ENCODE assay signal across 16 cellular contexts in the genomic region with DNA sequence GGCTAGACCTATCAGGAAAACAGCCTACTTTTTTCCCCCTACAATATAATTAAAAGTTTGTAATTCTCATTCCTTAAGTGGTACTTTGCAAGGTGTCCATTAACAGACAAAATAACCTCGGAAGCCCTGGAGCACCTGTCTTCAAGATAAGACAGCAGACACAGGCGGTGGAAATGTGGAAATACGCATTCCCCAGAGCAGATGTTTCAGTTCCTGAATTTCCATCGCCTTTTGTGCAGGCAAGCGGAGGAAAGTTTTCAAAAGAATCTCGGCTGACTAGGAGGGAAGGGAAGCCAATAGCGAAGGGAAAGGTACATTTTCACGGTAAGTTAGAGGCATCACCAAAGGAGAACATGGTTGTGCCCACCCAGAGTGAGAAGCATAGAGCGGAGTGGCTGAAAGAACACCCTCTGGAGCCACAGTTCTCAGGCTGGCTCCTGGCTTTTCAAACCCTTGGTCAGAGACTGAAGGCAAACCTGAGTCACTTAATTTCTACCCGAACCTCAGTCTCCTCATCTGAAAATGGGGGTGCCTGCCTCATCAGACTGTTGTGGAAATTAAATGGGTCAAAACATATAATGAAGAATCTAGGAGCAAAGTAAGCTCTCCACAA. TPM values are rescaled to one million over a fixed set of nuclear protein-coding genes. Genes with fewer than 3 reads are reported as not detected.
DNase-seq lines count a peak whose midpoint lies in the region; ATAC-seq, FAIRE-seq and TF ChIP-seq lines count a peak whose summit lies in the region.
"Had no signal": no experiment of that assay in that cellular context is flagged by ENCODE, and none has a peak within 500 bp of the region (broad histone marks: within the 10 kb centered on the region; RNA-seq: fewer than 3 reads in every experiment).

No MANE protein-coding gene starts in this region.

- no peaks in the 10 kb centered on the region for H4K20me1 ChIP-seq in GM12878 (ENCODE audit: control insufficient read depth, insufficient read depth)

- peaks cover 15% of the 10 kb centered on the region for H3K4me1 ChIP-seq in GM12878 (ENCODE audit: control insufficient read depth, insufficient read depth, low read length)

- intact Hi-C loops in GM12878 (cut with micrococcal nuclease; ENCODE audit: unreplicated experiment) (no loop called here), sciatic nerve (cut with DNase I) (no loop called here)

- H3K27me3 ChIP-seq in GM12878 (replicated peaks in 1 of 2; ENCODE audit: control insufficient read depth in 2 of 2, insufficient read depth in 2 of 2, low read length in 1 of 2) = no peaks in the 10 kb centered on the region

- DNase-seq in T-helper 2 cell treated with Interferon-gamma antibody and Interleukin-4, amounts not matched to agents 5 μg/mL and 100 μg/mL, for 36 hours (ENCODE audit: low spot score) = no peak
- DNase-seq in T-helper 2 cell (no peak), MV-4-11 (lab: John Stamatoyannopoulos, UW) (peak; percentile 62), GM12878 (ENCODE audit: low read depth, low spot score) (no peak), sciatic nerve (ENCODE audit: low spot score) (no peak), OCI-M1 (lab: John Stamatoyannopoulos, UW) (no peak), iPS-NIHi7 (ENCODE audit: extremely low spot score) (no peak)
- DNase-seq: activated B cell treated with CpG ODN at 0.5 μM for 24 hours, foreskin melanocyte, NCI-H524 had no signal

- no peak for TF ChIP-seq POLR2A in GM12878 (IDR thresholded peaks at IDR 0.05; ENCODE audit: low read depth, low read length)

- no peaks in the 10 kb centered on the region for H3K9me3 ChIP-seq in GM12878 (replicated peaks; ENCODE audit: control insufficient read depth, insufficient read depth, low read length)

- H2AFZ ChIP-seq in GM12878 (ENCODE audit: control insufficient read depth, low read depth, low read length) = peak overlapping the region; percentile 33

- H3K4me2 ChIP-seq in GM12878 (ENCODE audit: control insufficient read depth, insufficient read depth) = 0 out of 2 replicates have a peak overlapping the region, but pooled peaks have one; percentile 13

- no peak for TF ChIP-seq CTCF in GM12878 (IDR thresholded peaks at IDR 0.05 in 2 of 3, conservative IDR thresholded peaks at IDR 0.05 in 1 of 3; ENCODE audit: control insufficient read depth in 2 of 3, extremely low read depth in 1 of 3, insufficient read depth in 1 of 3, low read depth in 3 of 3, low read length in 3 of 3)

- in situ Hi-C loops in GM12878 (cut with MboI) = no loop called here

- H3K9ac ChIP-seq in GM12878 (ENCODE audit: control insufficient read depth, insufficient read depth, low read length) = no peak overlapping the region

- H3K79me2 ChIP-seq in GM12878 (ENCODE audit: control insufficient read depth, insufficient read depth, low read length) = no peaks in the 10 kb centered on the region

- CTCF ChIA-PET in GM12878 (lab: Yijun Ruan, JAX) = no interaction called here

- no peaks in the 10 kb centered on the region for H3K9me3 Mint-ChIP-seq in T-helper 2 cell treated with Interferon-gamma antibody and Interleukin-4, amounts not matched to agents 5 μg/mL and 100 μg/mL, for 36 hours
- H3K9me3 Mint-ChIP-seq: activated B cell treated with CpG ODN at 0.5 μM for 24 hours had no signal

- no peak for TF ChIP-seq EP300 in GM12878 (IDR thresholded peaks at IDR 0.05; ENCODE audit: borderline replicate concordance in 1 of 2, control insufficient read depth in 1 of 2, low read depth in 2 of 2, low read length in 2 of 2)

- peaks cover 12% of the 10 kb centered on the region for H3K36me3 Mint-ChIP-seq in T-helper 2 cell treated with Interferon-gamma antibody and Interleukin-4, amounts not matched to agents 5 μg/mL and 100 μg/mL, for 36 hours (ENCODE audit: low read depth)

- FAIRE-seq in GM12878 (lab: Jason Lieb, UNC) = no peak
- FAIRE-seq: GM18507, small intestine had no signal

- no peak for TF ChIP-seq RAD21 in GM12878 (IDR thresholded peaks at IDR 0.05; ENCODE audit: insufficient read depth, low read depth, low read length)

- RAD21 ChIA-PET in GM12878 (lab: Charles Lee; ENCODE audit: unreplicated experiment) = no interaction called here

- no TSS peak for BruUV-seq in GM12878 (replicated peaks; lab: Mats Ljungman, UMichigan)

- H3K4me3 ChIP-seq in GM12878 = no peak overlapping the region

- SMC1A ChIA-PET in GM12878 (lab: Charles Lee; ENCODE audit: uncharacterized antibody, unreplicated experiment) = interaction anchor here (1.0 kb wide), 1 partner anchor 40 kb away, joined by 4 read pairs; no protein-coding TSS in a partner anchor

- WGBS in GM12878 (ENCODE audit: insufficient coverage, insufficient replicate concordance, low lambda C conversion rate, missing lambda C conversion rate) = 74% methylated on average over 10 of the region's 10 CpGs

- POLR2A ChIA-PET in GM12878 (lab: Charles Lee) = interaction anchor here (0.6 kb wide), 1 partner anchor 322 kb away, joined by 3 read pairs; no protein-coding TSS in a partner anchor

- H3K4me1 Mint-ChIP-seq in T-helper 2 cell treated with Interferon-gamma antibody and Interleukin-4, amounts not matched to agents 5 μg/mL and 100 μg/mL, for 36 hours (ENCODE audit: low read depth) = peaks cover 24% of the 10 kb centered on the region

- ATAC-seq in GM12878 = no peak; the same call in 2 of the 3 replicates
- ATAC-seq in sciatic nerve = peak; percentile 35
- ATAC-seq in GM21786 (IDR thresholded peaks at IDR 0.05; ENCODE audit: unreplicated experiment) = no peak

- no peaks in the 10 kb centered on the region for H3K27me3 Mint-ChIP-seq in T-helper 2 cell treated with Interferon-gamma antibody and Interleukin-4, amounts not matched to agents 5 μg/mL and 100 μg/mL, for 36 hours (ENCODE audit: low read depth)
- H3K27me3 Mint-ChIP-seq: activated B cell treated with CpG ODN at 0.5 μM for 24 hours had no signal

- H3K27ac ChIP-seq in GM12878 (ENCODE audit: control insufficient read depth, insufficient read depth) = no peak overlapping the region

- peak overlapping the region; percentile 67 for H3K4me3 Mint-ChIP-seq in T-helper 2 cell treated with Interferon-gamma antibody and Interleukin-4, amounts not matched to agents 5 μg/mL and 100 μg/mL, for 36 hours
- H3K4me3 Mint-ChIP-seq: activated B cell treated with CpG ODN at 0.5 μM for 24 hours had no signal

- no peaks in the 10 kb centered on the region for H3K36me3 ChIP-seq in GM12878 (ENCODE audit: control insufficient read depth in 2 of 2, insufficient read depth in 2 of 2, low read length in 1 of 2)

- H3K27ac Mint-ChIP-seq in T-helper 2 cell treated with Interferon-gamma antibody and Interleukin-4, amounts not matched to agents 5 μg/mL and 100 μg/mL, for 36 hours = peak overlapping the region; percentile 64
- H3K27ac Mint-ChIP-seq: activated B cell treated with CpG ODN at 0.5 μM for 24 hours had no signal

RNA-seq across cellular contexts. Expression of a gene that starts 13.6 kb away (rescaled TPM):
- total RNA-seq in GM12878 (2013; cell fraction: nucleolus; rRNA removed) = not detected in 2 replicates
- total RNA-seq in GM12878 (2014; rRNA removed) (not detected in 2 replicates), GM12878 (2014; rRNA removed; fragmentation: Illumina TruSeq; extraction: Trizol) (not detected in 2 replicates), GM12878 (2021) (8.0 and 11.9 TPM in 2 replicates), sciatic nerve (4.1 TPM)
- polyA plus RNA-seq in GM12878 (2011; ENCODE audit: low read depth) = not detected
- polyA plus RNA-seq in GM12878 (2011; rRNA removed) (not detected in 2 replicates), GM12878 (2014; fragmentation: Illumina TruSeq; extraction: Trizol) (not detected in 2 replicates), GM12878 (2014; fragmentation: Nextera tagmentation; extraction: Ambion mirVana) (not detected), GM12878 (2014; rRNA removed) (not detected in 2 replicates), GM12878 (2016; fragmentation: Nextera tagmentation; extraction: Ambion mirVana) (not detected)
- polyA plus RNA-seq in GM12878 (2011; cell fraction: cytosol; rRNA removed) = not detected in 2 replicates
- polyA plus RNA-seq in GM12878 (2011; cell fraction: nucleus; rRNA removed) = not detected in 2 replicates
- not detected in 2 replicates for polyA plus RNA-seq in GM12878 (2012)
- polyA minus RNA-seq in GM12878 (2011; rRNA and poly(A)+ RNA removed) = not detected in 2 replicates
- polyA minus RNA-seq in GM12878 (2011; cell fraction: cytosol; rRNA and poly(A)+ RNA removed) = not detected in 2 replicates
- polyA minus RNA-seq in GM12878 (2011; cell fraction: nucleus; rRNA and poly(A)+ RNA removed) = not detected in 2 replicates
- total RNA-seq: activated B cell treated with CpG ODN at 0.5 μM for 24 hours, kidney epithelial cell, M059J, RPMI7951 had no signal

RNA-seq across cellular contexts. Expression of a gene that starts 46.9 kb away (rescaled TPM):
- total RNA-seq in GM12878 (2013; cell fraction: nucleolus; rRNA removed) = 22.5 and 22.7 TPM in 2 replicates
- total RNA-seq in GM12878 (2014; rRNA removed) = 11.4 and 12.3 TPM in 2 replicates
- total RNA-seq in GM12878 (2014; rRNA removed; fragmentation: Illumina TruSeq; extraction: Trizol) = 13.1 and 15.1 TPM in 2 replicates
- total RNA-seq in GM12878 (2021) = 18.7 and 20.8 TPM in 2 replicates
- 6.2 TPM for polyA plus RNA-seq in GM12878 (2011; ENCODE audit: low read depth)
- polyA plus RNA-seq in GM12878 (2011; rRNA removed) = 20.1 and 20.4 TPM in 2 replicates
- 16.0 and 17.6 TPM in 2 replicates for polyA plus RNA-seq in GM12878 (2011; cell fraction: cytosol; rRNA removed)
- 12.9 and 15.3 TPM in 2 replicates for polyA plus RNA-seq in GM12878 (2011; cell fraction: nucleus; rRNA removed)
- 6.2 and 6.8 TPM in 2 replicates for polyA plus RNA-seq in GM12878 (2012)
- polyA plus RNA-seq in GM12878 (2014; fragmentation: Illumina TruSeq; extraction: Trizol) = 27.3 and 28.5 TPM in 2 replicates
- polyA plus RNA-seq in GM12878 (2014; fragmentation: Nextera tagmentation; extraction: Ambion mirVana) = 10 to 100 TPM; 30.4 to 36.2 TPM
- 18.8 and 22.0 TPM in 2 replicates for polyA plus RNA-seq in GM12878 (2014; rRNA removed)
- polyA plus RNA-seq in GM12878 (2016; fragmentation: Nextera tagmentation; extraction: Ambion mirVana) = 10 to 100 TPM; 36.9 to 43.0 TPM
- 13.1 and 15.0 TPM in 2 replicates for polyA minus RNA-seq in GM12878 (2011; rRNA and poly(A)+ RNA removed)
- polyA minus RNA-seq in GM12878 (2011; cell fraction: cytosol; rRNA and poly(A)+ RNA removed) = 6.4 and 7.7 TPM in 2 replicates
- 6.8 and 13.9 TPM in 2 replicates for polyA minus RNA-seq in GM12878 (2011; cell fraction: nucleus; rRNA and poly(A)+ RNA removed)
- 11.0 TPM for total RNA-seq in sciatic nerve

RNA-seq across cellular contexts. Expression of a gene that starts 49.3 kb away (rescaled TPM):
- total RNA-seq in GM12878 (2013; cell fraction: nucleolus; rRNA removed) = not detected in 2 replicates
- total RNA-seq in GM12878 (2014; rRNA removed) (0.17 TPM in 1 of 2 replicates, not detected in the other), GM12878 (2014; rRNA removed; fragmentation: Illumina TruSeq; extraction: Trizol) (0.09 and 0.28 TPM in 2 replicates), GM12878 (2021) (0.29 and 0.49 TPM in 2 replicates), sciatic nerve (not detected)
- not detected for polyA plus RNA-seq in GM12878 (2011; ENCODE audit: low read depth)
- polyA plus RNA-seq in GM12878 (2011; rRNA removed) (0.22 and 0.52 TPM in 2 replicates), GM12878 (2014; fragmentation: Illumina TruSeq; extraction: Trizol) (0.06 and 0.21 TPM in 2 replicates), GM12878 (2014; fragmentation: Nextera tagmentation; extraction: Ambion mirVana) (under 1 TPM; 0.40 to 0.45 TPM), GM12878 (2014; rRNA removed) (0.10 TPM in 1 of 2 replicates, not detected in the other), GM12878 (2016; fragmentation: Nextera tagmentation; extraction: Ambion mirVana) (not detected)
- 0.20 and 0.30 TPM in 2 replicates for polyA plus RNA-seq in GM12878 (2011; cell fraction: cytosol; rRNA removed)
- 1.5 and 2.0 TPM in 2 replicates for polyA plus RNA-seq in GM12878 (2011; cell fraction: nucleus; rRNA removed)
- polyA plus RNA-seq in GM12878 (2012) = 0.11 and 0.87 TPM in 2 replicates
- 0.41 and 0.88 TPM in 2 replicates for polyA minus RNA-seq in GM12878 (2011; rRNA and poly(A)+ RNA removed)
- polyA minus RNA-seq in GM12878 (2011; cell fraction: cytosol; rRNA and poly(A)+ RNA removed) = not detected in 2 replicates
- polyA minus RNA-seq in GM12878 (2011; cell fraction: nucleus; rRNA and poly(A)+ RNA removed) = not detected in 2 replicates
- total RNA-seq: activated B cell treated with CpG ODN at 0.5 μM for 24 hours, kidney epithelial cell, M059J had no signal
